Comparison of ENCODE assay signal across 8 cellular contexts in genomic region chr10:27240212-27240890, GRCh38. TPM values are rescaled to one million over a fixed set of nuclear protein-coding genes. Genes with fewer than 3 reads are reported as not detected.
A peak's percentile ranks its signal among the peaks of the same experiment; 100 is the strongest.
DNase-seq lines count a peak whose midpoint lies in the region; ATAC-seq and TF ChIP-seq lines count a peak whose summit lies in the region.

Gene ACBD5, minus strand, starts transcription at chr10:27240797. Its CDS starts 109 bp downstream, at chr10:27240688.

- no peaks in the 10 kb centered on the region for H3K9me3 Mint-ChIP-seq in T-helper 1 cell treated with Interleukin-12 subunit alpha and Interleukin-12 subunit beta and Interleukin-4 antibody, amounts not matched to agents 30 μg/mL and 1 μg/mL, for 36 hours

- peak within 1 kb of the TSS; percentile 92 for H3K4me3 Mint-ChIP-seq in T-helper 1 cell treated with Interleukin-12 subunit alpha and Interleukin-12 subunit beta and Interleukin-4 antibody, amounts not matched to agents 30 μg/mL and 1 μg/mL, for 36 hours

- intact Hi-C loops in heart right ventricle (cut with DNase I), result loop anchor here in 7 of 10 donors (2.0 to 10.0 kb wide), 5 partner anchors 83 to 1294 kb away; partner anchors contain the start of genes YME1L1 (in 6 of the 7), MASTL (in 5 of the 7) and WAC (in 1 of the 7)
- intact Hi-C loops in posterior cingulate gyrus (cut with DNase I), result loop anchor here (2.0 to 5.0 kb wide), 3 partner anchors 86 to 380 kb away; partner anchors contain the start of genes ABI1, ANKRD26, MASTL and YME1L1
- intact Hi-C loops in uterus (cut with DNase I; ENCODE audit: low total_unique reads), result no loop called here

- H3K4me3 ChIP-seq in GM12865 (ENCODE audit: low read depth, low read length) (peak within 1 kb of the TSS; percentile 86), heart right ventricle (peak within 1 kb of the TSS; percentile 58 to 84 (median 76)), uterus (peak within 1 kb of the TSS; percentile 69 to 97)

- H3K4me1 ChIP-seq in heart right ventricle, result peaks cover 4 to 61% (median 54%) of the 10 kb centered on the region in 9 donors
- H3K4me1 ChIP-seq in uterus, result peaks cover 0 to 6% of the 10 kb centered on the region in 2 donors

- peak within 1 kb of the TSS; percentile 97 for H3K27ac Mint-ChIP-seq in T-helper 1 cell treated with Interleukin-12 subunit alpha and Interleukin-12 subunit beta and Interleukin-4 antibody, amounts not matched to agents 30 μg/mL and 1 μg/mL, for 36 hours

- H3K27ac ChIP-seq in heart right ventricle (peak within 1 kb of the TSS; percentile 92 to 99 (median 96)), uterus (peak within 1 kb of the TSS; percentile 94 to 99)

- no peaks in the 10 kb centered on the region for H3K27me3 Mint-ChIP-seq in T-helper 1 cell treated with Interleukin-12 subunit alpha and Interleukin-12 subunit beta and Interleukin-4 antibody, amounts not matched to agents 30 μg/mL and 1 μg/mL, for 36 hours (ENCODE audit: low read depth)

- H3K36me3 ChIP-seq in heart right ventricle (peaks cover 0 to 6% (median 0%) of the 10 kb centered on the region in 9 donors), uterus (no peaks in the 10 kb centered on the region)

- H3K9me3 ChIP-seq in heart right ventricle (no peaks in the 10 kb centered on the region), uterus (no peaks in the 10 kb centered on the region)

- WGBS in heart right ventricle, 2 donors, result 0 to 1% methylated on average over 48 of the region's 48 CpGs

- DNase-seq in GM12865 (ENCODE audit: low read depth), result peak; percentile 88
- DNase-seq in NCI-H1092 treated with DMSO at 0.1 percent for 48 hours (lab: John Stamatoyannopoulos, UW), result peak; percentile 71
- peak; percentile 80 for DNase-seq in amniotic epithelial cell (ENCODE audit: low read depth)
- DNase-seq in heart right ventricle, result peak; percentile 88 to 90
- DNase-seq in posterior cingulate gyrus, result peak; percentile 65 to 96 (median 80)
- peak; percentile 81 to 86 for DNase-seq in uterus

- peaks cover 5% of the 10 kb centered on the region for H3K36me3 Mint-ChIP-seq in T-helper 1 cell treated with Interleukin-12 subunit alpha and Interleukin-12 subunit beta and Interleukin-4 antibody, amounts not matched to agents 30 μg/mL and 1 μg/mL, for 36 hours (ENCODE audit: low read depth)

- H3K4me1 Mint-ChIP-seq in T-helper 1 cell treated with Interleukin-12 subunit alpha and Interleukin-12 subunit beta and Interleukin-4 antibody, amounts not matched to agents 30 μg/mL and 1 μg/mL, for 36 hours (ENCODE audit: low read depth), result peaks cover 33% of the 10 kb centered on the region

- H3K27me3 ChIP-seq in heart right ventricle (no peaks in the 10 kb centered on the region), uterus (no peaks in the 10 kb centered on the region)

- peak in 1 of 2 donors; percentile 49 for TF ChIP-seq POLR2A in uterus (IDR thresholded peaks at IDR 0.05)

- peak; percentile 44 for ATAC-seq in HG02588 (IDR thresholded peaks at IDR 0.05; ENCODE audit: unreplicated experiment)
- peak; percentile 71 to 86 (median 76) for ATAC-seq in heart right ventricle

- no peak for TF ChIP-seq CTCF in GM12865 (IDR thresholded peaks at IDR 0.05; ENCODE audit: insufficient read depth, low read depth, low read length, missing control alignments)
- TF ChIP-seq CTCF in heart right ventricle (IDR thresholded peaks at IDR 0.05), result no peak
- no peak for TF ChIP-seq CTCF in uterus (IDR thresholded peaks at IDR 0.05)

RNA-seq across cellular contexts. Expression of gene ACBD5, which starts in this region (rescaled TPM):
- 10 to 100 TPM; 60.0 to 93.3 (median 72.8) TPM for total RNA-seq in heart right ventricle
- 10 to 100 TPM; 14.6 to 25.6 TPM for polyA plus RNA-seq in heart right ventricle
- total RNA-seq in uterus, result 10 to 100 TPM; 12.8 to 27.0 (median 17.6) TPM

Comparison
In these comparisons a context has a peak if more than half of its experiments do, and no peak if none do; other contexts are left out.
1. Peak in every context shown above with its lines: DNase-seq, ATAC-seq, H3K4me3 ChIP-seq and H3K27ac ChIP-seq.